In genomic region chr9:93093449-93094293, GRCh38 we compare ENCODE assay signal across 9 cellular contexts. TPM values are rescaled to one million over a fixed set of nuclear protein-coding genes. Genes with fewer than 3 reads are reported as not detected.
A peak's percentile ranks its signal among the peaks of the same experiment; 100 is the strongest.
DNase-seq lines count a peak whose midpoint lies in the region; ATAC-seq, FAIRE-seq and TF ChIP-seq lines count a peak whose summit lies in the region.
"Had no signal": no experiment of that assay in that cellular context is flagged by ENCODE, and none has a peak within 500 bp of the region (broad histone marks: within the 10 kb centered on the region; RNA-seq: fewer than 3 reads in every experiment).

No MANE protein-coding gene starts in this region.

- peak overlapping the region; percentile 95 for H3K27ac Mint-ChIP-seq in activated naive CD8-positive, alpha-beta T cell treated with anti-CD3 and anti-CD28 coated beads for 36 hours

- no peaks in the 10 kb centered on the region for H3K9me3 ChIP-seq in right lobe of liver
- no peaks in the 10 kb centered on the region for H3K9me3 ChIP-seq in HepG2 (ENCODE audit: low read length)
- no peaks in the 10 kb centered on the region for H3K9me3 ChIP-seq in mucosa of descending colon
- peaks cover 12% of the 10 kb centered on the region for H3K9me3 ChIP-seq in MG63

- BruUV-seq in HepG2 (replicated peaks; lab: Mats Ljungman, UMichigan): no TSS peak

- peak in 2 of 3 donors; percentile 44 to 53 for DNase-seq in right lobe of liver
- DNase-seq in HepG2 (ENCODE audit: low spot score): no peak
- DNase-seq in activated naive CD8-positive, alpha-beta T cell treated with anti-CD3 and anti-CD28 coated beads for 36 hours: no peak
- DNase-seq in mucosa of descending colon: peak; percentile 37 to 66 (median 45)
- DNase-seq in MG63: no peak
- no peak for DNase-seq in NCI-H748 treated with DMSO at 0.1 percent for 48 hours (lab: John Stamatoyannopoulos, UW)

- no peak overlapping the region for H3K4me3 ChIP-seq in right lobe of liver
- no peak overlapping the region; a peak in 1 of 6 replicates for H3K4me3 ChIP-seq in HepG2 (replicated peaks in 1 of 3; ENCODE audit: insufficient read depth in 1 of 3, low read depth in 2 of 3, low read length in 3 of 3)
- no peak overlapping the region for H3K4me3 ChIP-seq in mucosa of descending colon
- no peak overlapping the region for H3K4me3 ChIP-seq in MG63

- TF ChIP-seq POLR2A in right lobe of liver (IDR thresholded peaks at IDR 0.05) (no peak), HepG2 (IDR thresholded peaks at IDR 0.05; ENCODE audit: insufficient read depth in 1 of 2, low read depth in 2 of 2, low read length in 2 of 2) (no peak)

- H3K9me3 Mint-ChIP-seq in activated naive CD8-positive, alpha-beta T cell treated with anti-CD3 and anti-CD28 coated beads for 36 hours: peaks cover 24% of the 10 kb centered on the region

- H3K79me2 ChIP-seq in HepG2 (ENCODE audit: insufficient read depth, low read length): peaks cover 13% of the 10 kb centered on the region

- H3K4me1 Mint-ChIP-seq in activated naive CD8-positive, alpha-beta T cell treated with anti-CD3 and anti-CD28 coated beads for 36 hours: peaks cover 75% of the 10 kb centered on the region

- H4K20me1 ChIP-seq in HepG2 (ENCODE audit: insufficient read depth, low read length): no peaks in the 10 kb centered on the region; the same call in 1 of the 2 replicates

- no peak overlapping the region for H2AFZ ChIP-seq in HepG2 (ENCODE audit: low read length)

- H3K27me3 Mint-ChIP-seq in activated naive CD8-positive, alpha-beta T cell treated with anti-CD3 and anti-CD28 coated beads for 36 hours: no peaks in the 10 kb centered on the region

- H3K36me3 ChIP-seq in right lobe of liver (no peaks in the 10 kb centered on the region), HepG2 (replicated peaks in 1 of 2; ENCODE audit: control insufficient read depth in 1 of 2, insufficient read depth in 2 of 2, low read length in 2 of 2) (no peaks in the 10 kb centered on the region), mucosa of descending colon (ENCODE audit: low read depth) (no peaks in the 10 kb centered on the region), MG63 (no peaks in the 10 kb centered on the region)

- POLR2A ChIA-PET in HepG2 (lab: Yijun Ruan, JAX): no interaction called here

- H3K27ac ChIP-seq in right lobe of liver: peak overlapping the region in 1 of 3 donors; percentile 24
- H3K27ac ChIP-seq in HepG2 (ENCODE audit: extremely low read length, insufficient read depth, low read length): no peak overlapping the region

- no peak for FAIRE-seq in HepG2 (lab: Jason Lieb, UNC)
- FAIRE-seq: TTC549 had no signal

- in situ Hi-C loops in HepG2 (cut with HindIII; ENCODE audit: extremely low pct_ligation_motif_present, low pct_unique_long_range_greater_than_20kb): no loop called here

- TF ChIP-seq EP300 in HepG2 (IDR thresholded peaks at IDR 0.05; ENCODE audit: low read depth in 2 of 2, low read length in 2 of 2): no peak
- no peak for TF ChIP-seq EP300 in HepG2 (CRISPR knock-in tag; IDR thresholded peaks at IDR 0.05; ENCODE audit: borderline replicate concordance)

- WGBS in right lobe of liver (ENCODE audit: insufficient coverage, low coverage, low lambda C conversion rate, missing lambda C conversion rate): 47% methylated on average over 6 of the region's 13 CpGs
- WGBS in HepG2 (ENCODE audit: low lambda C conversion rate): 55% methylated on average over 10 of the region's 13 CpGs

- H3K36me3 Mint-ChIP-seq in activated naive CD8-positive, alpha-beta T cell treated with anti-CD3 and anti-CD28 coated beads for 36 hours: peaks cover 29% of the 10 kb centered on the region

- no peaks in the 10 kb centered on the region for H3K27me3 ChIP-seq in right lobe of liver
- H3K27me3 ChIP-seq in HepG2 (ENCODE audit: control insufficient read depth in 1 of 2, insufficient read depth in 2 of 2, low read length in 2 of 2): peaks cover 1 to 5% of the 10 kb centered on the region in 2 experiments; a peak in 2 of 5 replicates
- H3K27me3 ChIP-seq in MG63: no peaks in the 10 kb centered on the region

- H3K4me2 ChIP-seq in HepG2 (ENCODE audit: low read depth, low read length): no peak overlapping the region

- intact Hi-C loops in right lobe of liver (cut with DNase I) (loop anchor here in 1 of 2 donors (10.0 kb wide), 1 partner anchor 89 kb away; no protein-coding TSS in a partner anchor), HepG2 (cut with micrococcal nuclease; ENCODE audit: unreplicated experiment) (no loop called here), mucosa of descending colon (cut with DNase I, micrococcal nuclease) (no loop called here)

- H3K9ac ChIP-seq in HepG2 (ENCODE audit: insufficient read depth, low read depth, low read length): no peak overlapping the region

- TF ChIP-seq CTCF in right lobe of liver (IDR thresholded peaks at IDR 0.05): no peak
- TF ChIP-seq CTCF in HepG2 (CRISPR knock-in tag; IDR thresholded peaks at IDR 0.05): no peak
- TF ChIP-seq CTCF in mucosa of descending colon (IDR thresholded peaks at IDR 0.05): no peak

- peaks cover 0 to 9% (median 3%) of the 10 kb centered on the region in 4 donors for H3K4me1 ChIP-seq in right lobe of liver
- peaks cover 74% of the 10 kb centered on the region for H3K4me1 ChIP-seq in HepG2 (ENCODE audit: insufficient read depth, low read length)
- H3K4me1 ChIP-seq in mucosa of descending colon (ENCODE audit: low read depth): peaks cover 42% of the 10 kb centered on the region

- ATAC-seq in right lobe of liver: no peak
- no peak for ATAC-seq in HepG2
- ATAC-seq in mucosa of descending colon: no peak
- no peak for ATAC-seq in GM18502 (IDR thresholded peaks at IDR 0.05; ENCODE audit: poor library complexity, unreplicated experiment)
- ATAC-seq in HG03442 (IDR thresholded peaks at IDR 0.05; ENCODE audit: unreplicated experiment): no peak

- CTCF ChIA-PET in HepG2 (lab: Yijun Ruan, JAX; ENCODE audit: low intra/inter-chr PET ratio, low total read pairs): no interaction called here

- peak overlapping the region; percentile 81 for H3K4me3 Mint-ChIP-seq in activated naive CD8-positive, alpha-beta T cell treated with anti-CD3 and anti-CD28 coated beads for 36 hours

- no peak for TF ChIP-seq RAD21 in HepG2 (CRISPR knock-in tag; IDR thresholded peaks at IDR 0.05)

RNA-seq across cellular contexts. Expression of gene CARD19, which starts 2.3 kb away (rescaled TPM):
- total RNA-seq in right lobe of liver: 10 to 100 TPM in 3 of 6 experiments, 1 to 10 TPM in 3; 6.3 to 31.7 (median 12.1) TPM
- 15.2 and 18.4 TPM in 2 replicates for total RNA-seq in HepG2 (2016; rRNA removed; fragmentation: Illumina TruSeq; extraction: Trizol)
- 15.8 and 20.2 TPM in 2 replicates for total RNA-seq in HepG2 (2016; cell fraction: cytosol; rRNA removed; fragmentation: Illumina TruSeq; extraction: Trizol; ENCODE audit: low read depth)
- 18.6 and 20.5 TPM in 2 replicates for total RNA-seq in HepG2 (2016; cell fraction: insoluble cytoplasmic fraction; rRNA removed; fragmentation: Illumina TruSeq; extraction: Trizol)
- total RNA-seq in HepG2 (2016; cell fraction: membrane; rRNA removed; fragmentation: Illumina TruSeq; extraction: Trizol): 17.3 and 29.5 TPM in 2 replicates
- 8.3 and 12.2 TPM in 2 replicates for total RNA-seq in HepG2 (2016; cell fraction: nucleus; rRNA removed; fragmentation: Illumina TruSeq; extraction: Trizol)
- 47.2 and 62.0 TPM in 2 replicates for polyA plus RNA-seq in HepG2 (2011; rRNA removed)
- polyA plus RNA-seq in HepG2 (2011; cell fraction: cytosol; rRNA removed): 33.8 and 73.1 TPM in 2 replicates
- polyA plus RNA-seq in HepG2 (2011; cell fraction: nucleus; rRNA removed): 101 and 106 TPM in 2 replicates
- polyA plus RNA-seq in HepG2 (2012): 14.6 TPM in 2 replicates
- 16.0 and 27.0 TPM in 2 replicates for polyA plus RNA-seq in HepG2 (2016; cell fraction: cytosol; fragmentation: Illumina TruSeq; extraction: Trizol; ENCODE audit: low read depth)
- 14.7 and 18.5 TPM in 2 replicates for polyA plus RNA-seq in HepG2 (2016; cell fraction: insoluble cytoplasmic fraction; fragmentation: Illumina TruSeq; extraction: Trizol; ENCODE audit: low read depth)
- polyA plus RNA-seq in HepG2 (2016; cell fraction: membrane; fragmentation: Illumina TruSeq; extraction: Trizol; ENCODE audit: low read depth): 13.4 and 18.5 TPM in 2 replicates
- polyA plus RNA-seq in HepG2 (2016; cell fraction: nucleus; fragmentation: Illumina TruSeq; extraction: Trizol; ENCODE audit: insufficient read depth, low read depth): 25.1 and 25.9 TPM in 2 replicates
- polyA minus RNA-seq in HepG2 (2011; rRNA and poly(A)+ RNA removed; ENCODE audit: low replicate concordance): 11.5 and 28.1 TPM in 2 replicates
- 14.0 and 17.6 TPM in 2 replicates for polyA minus RNA-seq in HepG2 (2011; cell fraction: cytosol; rRNA and poly(A)+ RNA removed)
- 11.3 and 12.8 TPM in 2 replicates for polyA minus RNA-seq in HepG2 (2011; cell fraction: nucleus; rRNA and poly(A)+ RNA removed)
- total RNA-seq in activated naive CD8-positive, alpha-beta T cell treated with anti-CD3 and anti-CD28 coated beads for 36 hours: 10 to 100 TPM; 36.5 to 38.6 TPM
- 10 to 100 TPM; 39.1 to 47.8 (median 44.2) TPM for total RNA-seq in mucosa of descending colon
- 77.4 and 103 TPM in 2 replicates for total RNA-seq in MG63 (2014; rRNA removed; shearing (Covaris generic); ENCODE audit: low replicate concordance)

RNA-seq across cellular contexts. Expression of gene SUSD3, which starts 35.2 kb away (rescaled TPM):
- 10 to 100 TPM in 4 of 6 experiments, 1 to 10 TPM in 2; 6.5 to 51.5 (median 31.2) TPM for total RNA-seq in right lobe of liver
- 6.0 and 7.0 TPM in 2 replicates for total RNA-seq in HepG2 (2016; rRNA removed; fragmentation: Illumina TruSeq; extraction: Trizol)
- 10.2 and 12.4 TPM in 2 replicates for total RNA-seq in HepG2 (2016; cell fraction: cytosol; rRNA removed; fragmentation: Illumina TruSeq; extraction: Trizol; ENCODE audit: low read depth)
- total RNA-seq in HepG2 (2016; cell fraction: insoluble cytoplasmic fraction; rRNA removed; fragmentation: Illumina TruSeq; extraction: Trizol): 6.3 and 8.8 TPM in 2 replicates
- 10.0 and 14.6 TPM in 2 replicates for total RNA-seq in HepG2 (2016; cell fraction: membrane; rRNA removed; fragmentation: Illumina TruSeq; extraction: Trizol)
- 4.9 and 5.2 TPM in 2 replicates for total RNA-seq in HepG2 (2016; cell fraction: nucleus; rRNA removed; fragmentation: Illumina TruSeq; extraction: Trizol)
- 9.1 and 11.7 TPM in 2 replicates for polyA plus RNA-seq in HepG2 (2011; rRNA removed)
- 6.2 and 9.7 TPM in 2 replicates for polyA plus RNA-seq in HepG2 (2011; cell fraction: cytosol; rRNA removed)
- polyA plus RNA-seq in HepG2 (2011; cell fraction: nucleus; rRNA removed): 4.6 and 5.9 TPM in 2 replicates
- 4.2 and 5.4 TPM in 2 replicates for polyA plus RNA-seq in HepG2 (2012)
- polyA plus RNA-seq in HepG2 (2016; cell fraction: cytosol; fragmentation: Illumina TruSeq; extraction: Trizol; ENCODE audit: low read depth): 12.5 and 16.5 TPM in 2 replicates
- 5.3 and 7.1 TPM in 2 replicates for polyA plus RNA-seq in HepG2 (2016; cell fraction: insoluble cytoplasmic fraction; fragmentation: Illumina TruSeq; extraction: Trizol; ENCODE audit: low read depth)
- 12.6 and 14.6 TPM in 2 replicates for polyA plus RNA-seq in HepG2 (2016; cell fraction: membrane; fragmentation: Illumina TruSeq; extraction: Trizol; ENCODE audit: low read depth)
- polyA plus RNA-seq in HepG2 (2016; cell fraction: nucleus; fragmentation: Illumina TruSeq; extraction: Trizol; ENCODE audit: insufficient read depth, low read depth): 9.7 and 10.7 TPM in 2 replicates
- polyA minus RNA-seq in HepG2 (2011; rRNA and poly(A)+ RNA removed; ENCODE audit: low replicate concordance): 7.9 TPM in 1 of 2 replicates, not detected in the other
- polyA minus RNA-seq in HepG2 (2011; cell fraction: cytosol; rRNA and poly(A)+ RNA removed): 1.8 and 2.8 TPM in 2 replicates
- polyA minus RNA-seq in HepG2 (2011; cell fraction: nucleus; rRNA and poly(A)+ RNA removed): 0.90 and 0.99 TPM in 2 replicates
- 10 to 100 TPM; 27.1 to 28.8 TPM for total RNA-seq in activated naive CD8-positive, alpha-beta T cell treated with anti-CD3 and anti-CD28 coated beads for 36 hours
- total RNA-seq in mucosa of descending colon: 1 to 10 TPM; 1.2 to 2.5 (median 1.8) TPM
- total RNA-seq in MG63 (2014; rRNA removed; shearing (Covaris generic); ENCODE audit: low replicate concordance): 0.40 TPM in 1 of 2 replicates, not detected in the other

RNA-seq across cellular contexts. Expression of gene NINJ1, which starts 40.4 kb away (rescaled TPM):
- total RNA-seq in right lobe of liver: 100 to 1,000 TPM in 1 of 6 experiments, 10 to 100 TPM in 5; 35.6 to 103 (median 65.1) TPM
- total RNA-seq in HepG2 (2016; rRNA removed; fragmentation: Illumina TruSeq; extraction: Trizol): 77.1 and 92.1 TPM in 2 replicates
- 104 and 127 TPM in 2 replicates for total RNA-seq in HepG2 (2016; cell fraction: cytosol; rRNA removed; fragmentation: Illumina TruSeq; extraction: Trizol; ENCODE audit: low read depth)
- 66.8 and 94.8 TPM in 2 replicates for total RNA-seq in HepG2 (2016; cell fraction: insoluble cytoplasmic fraction; rRNA removed; fragmentation: Illumina TruSeq; extraction: Trizol)
- 149 and 180 TPM in 2 replicates for total RNA-seq in HepG2 (2016; cell fraction: membrane; rRNA removed; fragmentation: Illumina TruSeq; extraction: Trizol)
- total RNA-seq in HepG2 (2016; cell fraction: nucleus; rRNA removed; fragmentation: Illumina TruSeq; extraction: Trizol): 48.9 and 58.7 TPM in 2 replicates
- 81.2 and 109 TPM in 2 replicates for polyA plus RNA-seq in HepG2 (2011; rRNA removed)
- polyA plus RNA-seq in HepG2 (2011; cell fraction: cytosol; rRNA removed): 83.2 and 110 TPM in 2 replicates
- 62.3 and 83.6 TPM in 2 replicates for polyA plus RNA-seq in HepG2 (2011; cell fraction: nucleus; rRNA removed)
- 77.3 and 145 TPM in 2 replicates for polyA plus RNA-seq in HepG2 (2012)
- polyA plus RNA-seq in HepG2 (2016; cell fraction: cytosol; fragmentation: Illumina TruSeq; extraction: Trizol; ENCODE audit: low read depth): 196 and 226 TPM in 2 replicates
- 104 and 130 TPM in 2 replicates for polyA plus RNA-seq in HepG2 (2016; cell fraction: insoluble cytoplasmic fraction; fragmentation: Illumina TruSeq; extraction: Trizol; ENCODE audit: low read depth)
- 235 and 242 TPM in 2 replicates for polyA plus RNA-seq in HepG2 (2016; cell fraction: membrane; fragmentation: Illumina TruSeq; extraction: Trizol; ENCODE audit: low read depth)
- polyA plus RNA-seq in HepG2 (2016; cell fraction: nucleus; fragmentation: Illumina TruSeq; extraction: Trizol; ENCODE audit: insufficient read depth, low read depth): 122 and 127 TPM in 2 replicates
- polyA minus RNA-seq in HepG2 (2011; rRNA and poly(A)+ RNA removed; ENCODE audit: low replicate concordance): 22.5 and 101 TPM in 2 replicates
- 26.1 and 26.7 TPM in 2 replicates for polyA minus RNA-seq in HepG2 (2011; cell fraction: cytosol; rRNA and poly(A)+ RNA removed)
- 17.8 and 21.8 TPM in 2 replicates for polyA minus RNA-seq in HepG2 (2011; cell fraction: nucleus; rRNA and poly(A)+ RNA removed)
- 10 to 100 TPM; 74.9 to 77.8 TPM for total RNA-seq in activated naive CD8-positive, alpha-beta T cell treated with anti-CD3 and anti-CD28 coated beads for 36 hours
- 10 to 100 TPM; 19.5 to 68.9 (median 23.2) TPM for total RNA-seq in mucosa of descending colon
- total RNA-seq in MG63 (2014; rRNA removed; shearing (Covaris generic); ENCODE audit: low replicate concordance): 22.5 and 71.0 TPM in 2 replicates

Comparison
In these comparisons a context has a peak if more than half of its experiments do, and no peak if none do; other contexts are left out.
1. DNase-seq: peak in right lobe of liver (2 of 3) and mucosa of descending colon (3 of 3); none in HepG2 (single experiment), activated naive CD8-positive, alpha-beta T cell treated with anti-CD3 and anti-CD28 coated beads for 36 hours (single experiment), MG63 (single experiment) and NCI-H748 treated with DMSO at 0.1 percent for 48 hours (single experiment).